11 cellular contexts compared by ENCODE assay signal in genomic region chr3:31926543-31926942, GRCh38. TPM values are rescaled to one million over a fixed set of nuclear protein-coding genes. Genes with fewer than 3 reads are reported as not detected.
"Had no signal": no experiment of that assay in that cellular context is flagged by ENCODE, and none has a peak within 500 bp of the region (broad histone marks: within the 10 kb centered on the region; RNA-seq: fewer than 3 reads in every experiment).

No MANE protein-coding gene starts in this region.

- H3K27me3 Mint-ChIP-seq: progenitor cell of endocrine pancreas had no signal

- ATAC-seq: foreskin keratinocyte, mucosa of descending colon, natural killer cell, right cardiac atrium, T-helper 17 cell had no signal

- DNase-seq: activated gamma-delta T cell treated with Interleukin-2 at 50 U/mL for 16 hours, foreskin keratinocyte, head of caudate nucleus, mucosa of descending colon, natural killer cell, right cardiac atrium, small intestine, stomach, T-helper 17 cell had no signal

- H3K4me3 Mint-ChIP-seq: natural killer cell, T-helper 17 cell had no signal

- H3K9me3 Mint-ChIP-seq: natural killer cell had no signal

- H3K27ac Mint-ChIP-seq: natural killer cell, progenitor cell of endocrine pancreas, T-helper 17 cell had no signal

- H3K4me1 Mint-ChIP-seq: natural killer cell, T-helper 17 cell had no signal

- H3K36me3 Mint-ChIP-seq: natural killer cell had no signal

RNA-seq across cellular contexts. Expression of gene ZNF860, which starts 55.0 kb away (rescaled TPM):
- total RNA-seq: cardiac muscle cell had no signal
- polyA plus RNA-seq: cardiac muscle cell had no signal
